7 cellular contexts compared by ENCODE assay signal in genomic region chr9:99572529-99572928, GRCh38.
"Had no signal": no experiment of that assay in that cellular context is flagged by ENCODE, and none has a peak within 500 bp of the region (broad histone marks: within the 10 kb centered on the region; RNA-seq: fewer than 3 reads in every experiment).

No MANE protein-coding gene starts in this region.

- DNase-seq: H9, HFFc6, KG1 had no signal

- ATAC-seq: GM23338, HCT116, HepG2 had no signal

- H3K4me3 ChIP-seq: GM23338 had no signal

- H3K27ac ChIP-seq: HL-60 had no signal
